14 cellular contexts compared by ENCODE assay signal in the genomic region with DNA sequence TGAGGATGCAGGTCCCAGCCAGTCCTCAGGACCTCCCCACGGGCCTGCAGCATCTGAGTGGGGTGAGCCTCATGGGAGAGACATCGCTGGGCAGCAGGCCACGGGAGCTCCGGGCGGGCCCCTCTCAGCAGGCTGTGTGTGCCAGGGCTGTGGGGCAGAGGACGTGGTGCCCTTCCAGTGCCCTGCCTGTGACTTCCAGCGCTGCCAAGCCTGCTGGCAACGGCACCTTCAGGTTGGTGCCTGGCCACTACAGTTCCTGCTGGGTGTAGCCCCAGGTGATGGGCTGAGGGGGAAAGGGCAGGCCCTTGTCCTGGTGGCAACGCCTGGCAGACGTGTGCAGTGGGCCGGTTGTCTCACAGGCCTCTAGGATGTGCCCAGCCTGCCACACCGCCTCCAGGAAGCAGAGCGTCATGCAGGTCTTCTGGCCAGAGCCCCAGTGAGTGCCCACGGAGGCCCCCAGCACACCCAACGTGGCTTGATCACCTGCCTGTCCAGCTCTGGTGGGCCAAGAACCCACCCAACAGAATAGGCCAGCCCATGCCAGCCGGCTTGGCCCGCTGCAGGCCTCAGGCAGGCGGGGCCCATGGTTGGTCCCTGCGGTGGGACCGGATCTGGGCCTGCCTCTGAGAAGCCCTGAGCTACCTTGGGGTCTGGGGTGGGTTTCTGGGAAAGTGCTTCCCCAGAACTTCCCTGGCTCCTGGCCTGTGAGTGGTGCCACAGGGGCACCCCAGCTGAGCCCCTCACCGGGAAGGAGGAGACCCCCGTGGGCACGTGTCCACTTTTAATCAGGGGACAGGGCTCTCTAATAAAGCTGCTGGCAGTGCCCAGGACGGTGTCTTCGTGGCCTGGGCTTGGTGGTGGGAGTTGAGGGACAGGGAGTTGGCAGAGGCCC. TPM values are rescaled to one million over a fixed set of nuclear protein-coding genes. Genes with fewer than 3 reads are reported as not detected.
DNase-seq lines count a peak whose midpoint lies in the region; ATAC-seq, FAIRE-seq and TF ChIP-seq lines count a peak whose summit lies in the region.
"Had no signal": no experiment of that assay in that cellular context is flagged by ENCODE, and none has a peak within 500 bp of the region (broad histone marks: within the 10 kb centered on the region; RNA-seq: fewer than 3 reads in every experiment).

No MANE protein-coding gene starts in this region.

- no peak for TF ChIP-seq CTCF in A549 (IDR thresholded peaks at IDR 0.05)
- TF ChIP-seq CTCF in HFFc6 (IDR thresholded peaks at IDR 0.05): no peak
- no peak for TF ChIP-seq CTCF in right lobe of liver (IDR thresholded peaks at IDR 0.05)

- H3K36me3 ChIP-seq in right lobe of liver: no peaks in the 10 kb centered on the region

- TF ChIP-seq POLR2A in A549 (IDR thresholded peaks at IDR 0.05; ENCODE audit: low read length): no peak
- TF ChIP-seq POLR2A in right lobe of liver (IDR thresholded peaks at IDR 0.05): peak; percentile 3

- WGBS in A549 (ENCODE audit: missing lambda C conversion rate): 86% methylated on average over 11 of the region's 25 CpGs
- 70% methylated on average over 2 of the region's 25 CpGs for WGBS in right lobe of liver (ENCODE audit: insufficient coverage, low coverage, low lambda C conversion rate, missing lambda C conversion rate)

- H3K9me3 ChIP-seq in A549: no peaks in the 10 kb centered on the region
- no peaks in the 10 kb centered on the region for H3K9me3 ChIP-seq in right lobe of liver
- H3K9me3 ChIP-seq: lower lobe of right lung, suprapubic skin had no signal

- POLR2A ChIA-PET in A549 (lab: Yijun Ruan, JAX): interaction anchor here (0.6 kb wide), 1 partner anchor 64 kb away, joined by 4 read pairs; no protein-coding TSS in a partner anchor

- no peak for ATAC-seq in A549
- peak in 2 of 4 donors; percentile 5 to 6 for ATAC-seq in right lobe of liver
- ATAC-seq in GM21367 (IDR thresholded peaks at IDR 0.05; ENCODE audit: unreplicated experiment): no peak
- ATAC-seq in HG02763 (IDR thresholded peaks at IDR 0.05; ENCODE audit: unreplicated experiment): no peak
- ATAC-seq in GM18498 (IDR thresholded peaks at IDR 0.05; ENCODE audit: unreplicated experiment): no peak
- ATAC-seq in stimulated activated naive CD8-positive, alpha-beta T cell treated with anti-CD3 and anti-CD28 coated beads, Interleukin-15, Interleukin-2, amounts not matched to agents 100 U/mL and 50 U/mL, for 24 hours: no peak

- no peak for TF ChIP-seq RAD21 in A549 (conservative IDR thresholded peaks at IDR 0.05 in 1 of 2, IDR thresholded peaks at IDR 0.05 in 1 of 2)

- H3K4me1 Mint-ChIP-seq in HFFc6 (ENCODE audit: low read depth): peaks cover 10% of the 10 kb centered on the region; the same call in 1 of the 2 replicates
- peaks cover 62% of the 10 kb centered on the region for H3K4me1 Mint-ChIP-seq in dendritic cell treated with granulocyte-macrophage colony-stimulating factor and Interleukin-4, amounts not matched to agents 40 ng/mL and 50 ng/mL, for 4 days (ENCODE audit: low read depth)

- peaks cover 48% of the 10 kb centered on the region for H3K27me3 Mint-ChIP-seq in HFFc6 (ENCODE audit: insufficient read depth)
- H3K27me3 Mint-ChIP-seq in dendritic cell treated with granulocyte-macrophage colony-stimulating factor and Interleukin-4, amounts not matched to agents 40 ng/mL and 50 ng/mL, for 4 days: peaks cover 3% of the 10 kb centered on the region
- H3K27me3 Mint-ChIP-seq: activated B cell treated with CpG ODN at 0.5 μM for 24 hours had no signal

- no peak overlapping the region for H3K4me3 Mint-ChIP-seq in HFFc6
- peak overlapping the region; percentile 36 for H3K4me3 Mint-ChIP-seq in dendritic cell treated with granulocyte-macrophage colony-stimulating factor and Interleukin-4, amounts not matched to agents 40 ng/mL and 50 ng/mL, for 4 days

- no peak overlapping the region for H3K4me3 ChIP-seq in A549
- H3K4me3 ChIP-seq in right lobe of liver: no peak overlapping the region

- peak overlapping the region; percentile 33; the same call in 1 of the 2 replicates for H3K27ac Mint-ChIP-seq in HFFc6
- peak overlapping the region; percentile 32 for H3K27ac Mint-ChIP-seq in dendritic cell treated with granulocyte-macrophage colony-stimulating factor and Interleukin-4, amounts not matched to agents 40 ng/mL and 50 ng/mL, for 4 days
- H3K27ac Mint-ChIP-seq: activated B cell treated with CpG ODN at 0.5 μM for 24 hours had no signal

- no peak for DNase-seq in A549 (ENCODE audit: low read depth in 1 of 2, low spot score in 1 of 2)
- no peak for DNase-seq in HFFc6
- DNase-seq in right lobe of liver: peak in 2 of 3 donors; percentile 54 to 70
- DNase-seq in stimulated activated naive CD8-positive, alpha-beta T cell treated with anti-CD3 and anti-CD28 coated beads, Interleukin-15, Interleukin-2, amounts not matched to agents 100 U/mL and 50 U/mL, for 24 hours: no peak
- DNase-seq: activated B cell treated with CpG ODN at 0.5 μM for 24 hours, AML-193, NCI-H345 had no signal

- CTCF ChIA-PET in A549 (lab: Yijun Ruan, JAX): interaction anchor here (0.6 kb wide), 1 partner anchor 93 kb away, joined by 3 read pairs; no protein-coding TSS in a partner anchor

- TF ChIP-seq EP300 in A549 (IDR thresholded peaks at IDR 0.05): no peak

- H3K36me3 Mint-ChIP-seq in HFFc6 (ENCODE audit: low read depth): no peaks in the 10 kb centered on the region; the same call in 1 of the 2 replicates
- peaks cover 96% of the 10 kb centered on the region for H3K36me3 Mint-ChIP-seq in dendritic cell treated with granulocyte-macrophage colony-stimulating factor and Interleukin-4, amounts not matched to agents 40 ng/mL and 50 ng/mL, for 4 days (ENCODE audit: low read depth)

- no peaks in the 10 kb centered on the region for H3K9me3 Mint-ChIP-seq in HFFc6
- H3K9me3 Mint-ChIP-seq in dendritic cell treated with granulocyte-macrophage colony-stimulating factor and Interleukin-4, amounts not matched to agents 40 ng/mL and 50 ng/mL, for 4 days: no peaks in the 10 kb centered on the region
- H3K9me3 Mint-ChIP-seq: activated B cell treated with CpG ODN at 0.5 μM for 24 hours had no signal

- FAIRE-seq in A549 (lab: Jason Lieb, UNC): no peak
- FAIRE-seq: frontal cortex had no signal

- no peak overlapping the region for H3K4me2 ChIP-seq in A549

- H3K27ac ChIP-seq in A549 (peak overlapping the region in 1 of 2 experiments; percentile 94; a peak in 3 of 6 replicates), right lobe of liver (no peak overlapping the region)
- H3K27ac ChIP-seq: lower lobe of right lung, suprapubic skin had no signal

- no peaks in the 10 kb centered on the region for H3K27me3 ChIP-seq in right lobe of liver
- H3K27me3 ChIP-seq: suprapubic skin had no signal

- intact Hi-C loops in dendritic cell treated with granulocyte-macrophage colony-stimulating factor and Interleukin-4, amounts not matched to agents 40 ng/mL and 50 ng/mL, for 4 days (cut with micrococcal nuclease): no loop called here
- intact Hi-C loops in right lobe of liver (cut with DNase I): no loop called here

- peaks cover 45% of the 10 kb centered on the region for H3K4me1 ChIP-seq in A549
- peaks cover 0 to 14% (median 5%) of the 10 kb centered on the region in 4 donors for H3K4me1 ChIP-seq in right lobe of liver

RNA-seq across cellular contexts. Expression of gene TNFRSF6B, which starts 0.8 kb away (rescaled TPM):
- polyA plus RNA-seq in A549 (2011; rRNA removed): 0.20 and 0.22 TPM in 2 replicates
- 2.3 and 4.3 TPM in 2 replicates for polyA plus RNA-seq in A549 (2012; cell fraction: cytosol; rRNA removed)
- polyA plus RNA-seq in A549 (2012; cell fraction: nucleus; rRNA removed): 16.7 and 55.0 TPM in 2 replicates
- 0.63 to 0.69 TPM (median 0.66 TPM) in 3 replicates for polyA plus RNA-seq in A549 (2017; fragmentation: RNase III; extraction: RNeasy Plus Mini Kit Qiagen cat#74134 plus additional on column Dnase treatment)
- not detected in 2 replicates for polyA minus RNA-seq in A549 (2011; rRNA and poly(A)+ RNA removed)
- 1 to 10 TPM in 3 of 6 experiments, under 1 TPM in 3; 0.33 to 1.8 (median 1.1) TPM for total RNA-seq in HFFc6 (2021; fragmentation: NEBNext Ultra II Directional; extraction: Animal tissue kit (Norgen Biotek cat#: 25700))
- 1 to 10 TPM in 1 of 6 experiments, under 1 TPM in 2, not detected in 3; 0.56 to 1.0 (median 0.62) TPM for total RNA-seq in right lobe of liver
- total RNA-seq: activated B cell treated with CpG ODN at 0.5 μM for 24 hours, frontal cortex had no signal

RNA-seq across cellular contexts. Expression of gene ARFRP1, which starts 12.1 kb away (rescaled TPM):
- 14.1 and 25.1 TPM in 2 replicates for polyA plus RNA-seq in A549 (2011; rRNA removed)
- 50.5 and 52.7 TPM in 2 replicates for polyA plus RNA-seq in A549 (2012; cell fraction: cytosol; rRNA removed)
- 81.2 and 97.2 TPM in 2 replicates for polyA plus RNA-seq in A549 (2012; cell fraction: nucleus; rRNA removed)
- polyA plus RNA-seq in A549 (2017; fragmentation: RNase III; extraction: RNeasy Plus Mini Kit Qiagen cat#74134 plus additional on column Dnase treatment): 29.7 to 33.2 TPM (median 31.1 TPM) in 3 replicates
- polyA minus RNA-seq in A549 (2011; rRNA and poly(A)+ RNA removed): 14.8 TPM in 2 replicates
- 10 to 100 TPM; 35.1 to 44.2 (median 37.4) TPM for total RNA-seq in HFFc6 (2021; fragmentation: NEBNext Ultra II Directional; extraction: Animal tissue kit (Norgen Biotek cat#: 25700))
- 10 to 100 TPM; 16.0 to 22.2 (median 20.2) TPM for total RNA-seq in right lobe of liver

RNA-seq across cellular contexts. Expression of gene ZGPAT, which starts 12.2 kb away (rescaled TPM):
- polyA plus RNA-seq in A549 (2011; rRNA removed) (9.2 and 9.5 TPM in 2 replicates), A549 (2017; fragmentation: RNase III; extraction: RNeasy Plus Mini Kit Qiagen cat#74134 plus additional on column Dnase treatment) (22.6 to 25.6 TPM (median 23.9 TPM) in 3 replicates)
- 28.6 and 32.6 TPM in 2 replicates for polyA plus RNA-seq in A549 (2012; cell fraction: cytosol; rRNA removed)
- polyA plus RNA-seq in A549 (2012; cell fraction: nucleus; rRNA removed): 98.7 and 141 TPM in 2 replicates
- polyA minus RNA-seq in A549 (2011; rRNA and poly(A)+ RNA removed): 8.8 and 10.6 TPM in 2 replicates
- 10 to 100 TPM; 18.3 to 22.9 (median 19.6) TPM for total RNA-seq in HFFc6 (2021; fragmentation: NEBNext Ultra II Directional; extraction: Animal tissue kit (Norgen Biotek cat#: 25700))
- total RNA-seq in right lobe of liver: 10 to 100 TPM; 18.7 to 68.9 (median 31.9) TPM

RNA-seq across cellular contexts. Expression of gene RTEL1, which starts 37.6 kb away (rescaled TPM):
- polyA plus RNA-seq in A549 (2011; rRNA removed) (12.6 and 13.5 TPM in 2 replicates), A549 (2017; fragmentation: RNase III; extraction: RNeasy Plus Mini Kit Qiagen cat#74134 plus additional on column Dnase treatment) (10.7 to 11.6 TPM (median 11.3 TPM) in 3 replicates)
- 10.9 and 14.3 TPM in 2 replicates for polyA plus RNA-seq in A549 (2012; cell fraction: cytosol; rRNA removed)
- polyA plus RNA-seq in A549 (2012; cell fraction: nucleus; rRNA removed): 87.2 and 98.4 TPM in 2 replicates
- 34.4 and 37.9 TPM in 2 replicates for polyA minus RNA-seq in A549 (2011; rRNA and poly(A)+ RNA removed)
- 10 to 100 TPM; 19.0 to 26.8 (median 22.7) TPM for total RNA-seq in HFFc6 (2021; fragmentation: NEBNext Ultra II Directional; extraction: Animal tissue kit (Norgen Biotek cat#: 25700))
- total RNA-seq in right lobe of liver: 10 to 100 TPM in 5 of 6 experiments, 1 to 10 TPM in 1; 9.6 to 16.3 (median 12.4) TPM

RNA-seq across cellular contexts. Expression of gene LIME1, which starts 40.8 kb away (rescaled TPM):
- polyA plus RNA-seq in A549 (2011; rRNA removed): 2.5 and 2.8 TPM in 2 replicates
- 9.6 and 17.7 TPM in 2 replicates for polyA plus RNA-seq in A549 (2012; cell fraction: cytosol; rRNA removed)
- 114 and 216 TPM in 2 replicates for polyA plus RNA-seq in A549 (2012; cell fraction: nucleus; rRNA removed)
- 5.9 to 7.2 TPM (median 6.5 TPM) in 3 replicates for polyA plus RNA-seq in A549 (2017; fragmentation: RNase III; extraction: RNeasy Plus Mini Kit Qiagen cat#74134 plus additional on column Dnase treatment)
- polyA minus RNA-seq in A549 (2011; rRNA and poly(A)+ RNA removed): 0.45 and 0.88 TPM in 2 replicates
- total RNA-seq in HFFc6 (2021; fragmentation: NEBNext Ultra II Directional; extraction: Animal tissue kit (Norgen Biotek cat#: 25700)): 1 to 10 TPM; 3.4 to 6.1 (median 4.6) TPM
- 100 to 1,000 TPM in 2 of 6 experiments, 10 to 100 TPM in 4; 37.0 to 118 (median 65.5) TPM for total RNA-seq in right lobe of liver

Comparison
In these comparisons a context has a peak if more than half of its experiments do, and no peak if none do; other contexts are left out.
1. DNase-seq: peak in right lobe of liver (2 of 3); none in A549 (0 of 2), HFFc6 (single experiment) and stimulated activated naive CD8-positive, alpha-beta T cell treated with anti-CD3 and anti-CD28 coated beads, Interleukin-15, Interleukin-2, amounts not matched to agents 100 U/mL and 50 U/mL, for 24 hours (single experiment).